ENCODE assay signal across 23 cellular contexts in the genomic region with DNA sequence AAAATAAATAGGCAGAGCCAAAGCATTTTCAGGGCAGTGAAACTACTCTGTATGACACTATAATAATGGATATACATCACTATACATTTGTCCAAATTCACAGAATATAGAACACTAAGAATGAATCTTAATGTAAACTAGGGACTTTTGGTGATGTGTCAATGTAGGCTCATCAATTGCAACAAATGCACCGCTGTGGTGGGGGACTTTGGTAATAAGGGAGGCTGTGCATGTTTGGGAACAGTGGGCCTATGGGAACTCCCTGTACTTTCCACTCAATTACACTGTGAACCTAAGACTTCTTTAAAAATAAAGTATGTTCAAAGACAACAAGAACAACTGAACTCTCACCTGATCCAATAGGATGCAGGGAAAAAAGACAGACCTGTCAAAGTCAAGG.
DNase-seq lines count a peak whose midpoint lies in the region; ATAC-seq and TF ChIP-seq lines count a peak whose summit lies in the region.
"Had no signal": no experiment of that assay in that cellular context is flagged by ENCODE, and none has a peak within 500 bp of the region (broad histone marks: within the 10 kb centered on the region; RNA-seq: fewer than 3 reads in every experiment).

No MANE protein-coding gene starts in this region.

- no peak overlapping the region for H3K4me3 ChIP-seq in esophagus muscularis mucosa
- H3K4me3 ChIP-seq: BLaER1 had no signal

- H3K4me1 ChIP-seq in esophagus muscularis mucosa, result no peaks in the 10 kb centered on the region

- DNase-seq in esophagus muscularis mucosa (ENCODE audit: extremely low spot score) (peak; percentile 77), NCI-H510A treated with DMSO at 0.1 percent for 48 hours (lab: John Stamatoyannopoulos, UW) (no peak), T-helper 2 cell (no peak)
- DNase-seq in activated CD4-positive, alpha-beta T cell treated with anti-CD3 and anti-CD28 coated beads for 1 hour, result no peak
- DNase-seq: 8988T; ACHN; C1 segment of cervical spinal cord; CD4-positive, alpha-beta memory T cell; CD4-positive, CD25-positive, alpha-beta regulatory T cell; CD8-positive, alpha-beta memory T cell; COR-L47; DMS 273 treated with DMSO at 0.1 percent for 48 hours; DMS153; DMS53; DMS79; DND-41; EL; GDM1 had no signal

- intact Hi-C loops in esophagus muscularis mucosa (cut with DNase I), result no loop called here

- ATAC-seq in GM18502 (IDR thresholded peaks at IDR 0.05; ENCODE audit: poor library complexity, unreplicated experiment) (peak; percentile 63), HG02610 (IDR thresholded peaks at IDR 0.05; ENCODE audit: unreplicated experiment) (peak; percentile 56), HG02870 (IDR thresholded peaks at IDR 0.05; ENCODE audit: unreplicated experiment) (no peak)

- no peak overlapping the region for H3K27ac ChIP-seq in esophagus muscularis mucosa (replicated peaks in 1 of 4)
- H3K27ac ChIP-seq: BLaER1 had no signal

- no peak for TF ChIP-seq CTCF in esophagus muscularis mucosa (IDR thresholded peaks at IDR 0.05)

- TF ChIP-seq EP300 in esophagus muscularis mucosa (IDR thresholded peaks at IDR 0.05), result no peak

- H3K36me3 ChIP-seq in esophagus muscularis mucosa, result no peaks in the 10 kb centered on the region
- H3K36me3 ChIP-seq: BE2C, BLaER1 had no signal

- WGBS in esophagus muscularis mucosa, result 93% methylated on average over 1 of the region's 1 CpG

- H3K27me3 ChIP-seq in esophagus muscularis mucosa, result peaks cover 0 to 8% (median 0%) of the 10 kb centered on the region in 4 donors
- H3K27me3 ChIP-seq: BE2C, BLaER1 had no signal

- TF ChIP-seq POLR2A in esophagus muscularis mucosa (IDR thresholded peaks at IDR 0.05; ENCODE audit: low read depth), result no peak

- no peaks in the 10 kb centered on the region for H3K9me3 ChIP-seq in esophagus muscularis mucosa
- H3K9me3 ChIP-seq: BE2C, BLaER1 had no signal
